Comparison of ENCODE assay signal across 17 cellular contexts in the genomic region with DNA sequence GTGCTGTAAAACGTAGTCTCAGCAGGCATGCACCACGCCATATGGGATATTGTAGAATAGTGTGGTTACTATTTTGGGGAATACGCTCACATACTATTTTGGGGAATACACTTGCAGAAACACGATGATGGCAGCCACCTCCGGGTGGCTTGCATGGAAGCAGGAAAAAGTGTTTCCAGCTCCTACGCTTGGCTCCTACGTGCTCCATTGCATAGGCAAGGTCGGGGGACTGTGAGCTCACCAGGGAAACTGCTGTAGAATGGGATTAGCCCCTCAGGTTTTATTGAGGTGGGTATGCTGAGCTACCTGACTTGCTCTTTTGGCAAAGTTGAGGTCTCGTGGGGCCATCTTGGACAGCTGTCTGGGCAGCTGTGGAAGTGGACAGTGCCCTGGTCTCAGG.
DNase-seq lines count a peak whose midpoint lies in the region; ATAC-seq and TF ChIP-seq lines count a peak whose summit lies in the region.
"Had no signal": no experiment of that assay in that cellular context is flagged by ENCODE, and none has a peak within 500 bp of the region (broad histone marks: within the 10 kb centered on the region; RNA-seq: fewer than 3 reads in every experiment).

No MANE protein-coding gene starts in this region.

- no peak for TF ChIP-seq EP300 in esophagus muscularis mucosa (IDR thresholded peaks at IDR 0.05)

- H2AFZ ChIP-seq in osteoblast (ENCODE audit: low read length): no peak overlapping the region

- H3K79me2 ChIP-seq in osteoblast (ENCODE audit: insufficient read depth, low read length): no peaks in the 10 kb centered on the region

- H3K4me2 ChIP-seq in osteoblast (ENCODE audit: insufficient read depth, low read length): no peak overlapping the region
- H3K4me2 ChIP-seq: A549; BLaER1 treated with 17β-estradiol and CSF1 and Interleukin-3, amounts not matched to agents 10 nM and 100 nM had no signal

- TF ChIP-seq CTCF in esophagus muscularis mucosa (IDR thresholded peaks at IDR 0.05) (no peak), osteoblast (IDR thresholded peaks at IDR 0.05; ENCODE audit: extremely low read depth, low read depth, low read length) (no peak)

- H3K4me1 ChIP-seq in esophagus muscularis mucosa (peaks cover 0 to 3% (median 0%) of the 10 kb centered on the region in 4 donors), osteoblast (ENCODE audit: insufficient read depth, low read length) (no peaks in the 10 kb centered on the region), aorta (ENCODE audit: control insufficient read depth in 1 of 2, insufficient read depth in 2 of 2, low read length in 2 of 2) (no peaks in the 10 kb centered on the region)
- H3K4me1 ChIP-seq: A549; BLaER1 treated with 17β-estradiol and CSF1 and Interleukin-3, amounts not matched to agents 10 nM and 100 nM; Caco-2 had no signal

- DNase-seq in esophagus muscularis mucosa (ENCODE audit: extremely low spot score) (peak; percentile 70), osteoblast (ENCODE audit: insufficient read length, low spot score, missing footprints) (peak; percentile 25), superior temporal gyrus (ENCODE audit: extremely low spot score) (peak; percentile 17), aorta (no peak), G401 (ENCODE audit: low spot score) (no peak)
- DNase-seq: AML-193; Caco-2; Calu3; CD4-positive, alpha-beta T cell; CD8-positive, alpha-beta T cell; DMS79 treated with DMSO at 0.1 percent for 48 hours; GDM1 had no signal

- H3K27me3 ChIP-seq in esophagus muscularis mucosa: no peaks in the 10 kb centered on the region
- peaks cover 9% of the 10 kb centered on the region for H3K27me3 ChIP-seq in osteoblast (ENCODE audit: insufficient read depth, low read length)
- H3K27me3 ChIP-seq in aorta (ENCODE audit: control insufficient read depth in 1 of 2, insufficient read depth in 2 of 2, low read length in 1 of 2): no peaks in the 10 kb centered on the region
- H3K27me3 ChIP-seq: BLaER1 treated with 17β-estradiol and CSF1 and Interleukin-3, amounts not matched to agents 10 nM and 100 nM had no signal

- TF ChIP-seq POLR2A in esophagus muscularis mucosa (IDR thresholded peaks at IDR 0.05; ENCODE audit: low read depth): no peak

- intact Hi-C loops in esophagus muscularis mucosa (cut with DNase I) (no loop called here), aorta (cut with DNase I) (no loop called here)

- H3K36me3 ChIP-seq in esophagus muscularis mucosa (no peaks in the 10 kb centered on the region), osteoblast (ENCODE audit: insufficient read depth, low read length) (no peaks in the 10 kb centered on the region), aorta (ENCODE audit: control insufficient read depth in 1 of 2, insufficient read depth in 2 of 2, low read length in 1 of 2) (no peaks in the 10 kb centered on the region)
- H3K36me3 ChIP-seq: BLaER1 treated with 17β-estradiol and CSF1 and Interleukin-3, amounts not matched to agents 10 nM and 100 nM had no signal

- no peaks in the 10 kb centered on the region for H4K20me1 ChIP-seq in osteoblast (ENCODE audit: insufficient read depth, low read length)
- H4K20me1 ChIP-seq: BLaER1 treated with 17β-estradiol and CSF1 and Interleukin-3, amounts not matched to agents 10 nM and 100 nM had no signal

- 93% methylated on average over 9 of the region's 9 CpGs for WGBS in esophagus muscularis mucosa
- WGBS in aorta, 2 donors: 84 to 86% methylated on average over 9 of the region's 9 CpGs

- H3K27ac ChIP-seq in esophagus muscularis mucosa (replicated peaks in 1 of 4): no peak overlapping the region
- no peak overlapping the region for H3K27ac ChIP-seq in osteoblast (ENCODE audit: low read depth, low read length)
- H3K27ac ChIP-seq in aorta (ENCODE audit: low read depth in 1 of 2, low read length in 2 of 2): no peak overlapping the region
- H3K27ac ChIP-seq: 22Rv1; A549; BLaER1 treated with 17β-estradiol and CSF1 and Interleukin-3, amounts not matched to agents 10 nM and 100 nM; C4-2B had no signal

- H3K4me3 ChIP-seq in esophagus muscularis mucosa (no peak overlapping the region), osteoblast (ENCODE audit: insufficient read depth, low read length) (no peak overlapping the region), aorta (ENCODE audit: low read length in 2 of 2) (no peak overlapping the region)
- H3K4me3 ChIP-seq: A549; BLaER1 treated with 17β-estradiol and CSF1 and Interleukin-3, amounts not matched to agents 10 nM and 100 nM; GM12878 had no signal

- H3K9me3 ChIP-seq in esophagus muscularis mucosa (no peaks in the 10 kb centered on the region), osteoblast (ENCODE audit: low read depth, low read length) (no peaks in the 10 kb centered on the region), aorta (ENCODE audit: control insufficient read depth, low read length) (no peaks in the 10 kb centered on the region)
- H3K9me3 ChIP-seq: A549, Caco-2 had no signal

- in situ Hi-C loops in G401 (cut with HindIII; ENCODE audit: low sequenced_read_pairs): no loop called here

- ATAC-seq in aorta (ENCODE audit: low FRiP score): no peak
- ATAC-seq: A549; CD8-positive, alpha-beta T cell; GM12878 had no signal

Comparison
In these comparisons a context has a peak if more than half of its experiments do, and no peak if none do; other contexts are left out.
1. DNase-seq: peak in esophagus muscularis mucosa (single experiment), osteoblast (single experiment) and superior temporal gyrus (single experiment); none in aorta (0 of 2) and G401 (single experiment).